8 cellular contexts compared by ENCODE assay signal in the genomic region with DNA sequence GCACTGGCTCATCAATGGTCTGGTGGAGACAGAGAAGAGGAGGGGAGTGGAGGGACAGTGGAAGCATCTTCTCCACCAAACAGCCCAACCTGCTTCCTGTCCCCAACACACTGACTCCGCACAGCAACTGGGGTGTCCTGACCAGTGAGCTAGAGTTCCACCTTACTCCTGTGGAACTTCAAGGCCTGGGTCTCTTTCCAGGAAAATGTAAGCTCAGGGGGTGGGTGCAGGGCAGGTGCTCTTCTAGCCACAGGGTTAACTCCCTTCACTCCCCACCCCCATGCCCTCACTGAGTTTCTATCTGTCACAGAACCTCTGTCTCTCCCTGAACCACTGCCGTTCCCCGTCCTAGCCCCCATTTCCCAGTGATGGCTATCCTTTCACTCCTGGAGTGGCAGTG. TPM values are rescaled to one million over a fixed set of nuclear protein-coding genes. Genes with fewer than 3 reads are reported as not detected.
DNase-seq lines count a peak whose midpoint lies in the region; ATAC-seq and TF ChIP-seq lines count a peak whose summit lies in the region.

No MANE protein-coding gene starts in this region.

- H3K4me3 ChIP-seq in right lobe of liver (peak overlapping the region; percentile 49 to 90 (median 71)), upper lobe of left lung (peak overlapping the region; percentile 71 to 85 (median 76))

- no peak for TF ChIP-seq CTCF in right lobe of liver (IDR thresholded peaks at IDR 0.05)
- no peak for TF ChIP-seq CTCF in upper lobe of left lung (IDR thresholded peaks at IDR 0.05)

- no peaks in the 10 kb centered on the region for H3K9me3 ChIP-seq in right lobe of liver
- H3K9me3 ChIP-seq in upper lobe of left lung = no peaks in the 10 kb centered on the region

- no peak for TF ChIP-seq EP300 in upper lobe of left lung (IDR thresholded peaks at IDR 0.05)

- H3K27me3 Mint-ChIP-seq in activated naive CD4-positive, alpha-beta T cell treated with anti-CD3 and anti-CD28 coated beads, Interleukin-2, amount 10 ng/mL, durations not matched to agents 7 days and 5 days = peaks cover 27% of the 10 kb centered on the region
- no peaks in the 10 kb centered on the region for H3K27me3 Mint-ChIP-seq in activated naive CD8-positive, alpha-beta T cell treated with anti-CD3 and anti-CD28 coated beads for 36 hours

- peaks cover 16% of the 10 kb centered on the region for H3K36me3 Mint-ChIP-seq in activated naive CD4-positive, alpha-beta T cell treated with anti-CD3 and anti-CD28 coated beads, Interleukin-2, amount 10 ng/mL, durations not matched to agents 7 days and 5 days
- H3K36me3 Mint-ChIP-seq in activated naive CD8-positive, alpha-beta T cell treated with anti-CD3 and anti-CD28 coated beads for 36 hours = peaks cover 2% of the 10 kb centered on the region

- peak overlapping the region; percentile 91 for H3K4me3 Mint-ChIP-seq in activated naive CD4-positive, alpha-beta T cell treated with anti-CD3 and anti-CD28 coated beads, Interleukin-2, amount 10 ng/mL, durations not matched to agents 7 days and 5 days
- H3K4me3 Mint-ChIP-seq in activated naive CD8-positive, alpha-beta T cell treated with anti-CD3 and anti-CD28 coated beads for 36 hours = peak overlapping the region; percentile 84

- CTCF ChIA-PET in activated naive CD4-positive, alpha-beta T cell treated with anti-CD3 and anti-CD28 coated beads, Interleukin-2, amount 10 ng/mL, durations not matched to agents 7 days and 5 days (lab: Charles Lee) = interaction anchor here (0.7 to 3.4 kb wide), 3 partner anchors 11 to 169 kb away, joined by 3 to 22 read pairs (median 3); a partner anchor contains a TSS

- H3K4me1 ChIP-seq in right lobe of liver (peaks cover 0 to 22% (median 4%) of the 10 kb centered on the region in 4 donors), upper lobe of left lung (peaks cover 44 to 63% (median 49%) of the 10 kb centered on the region in 4 donors)

- no peaks in the 10 kb centered on the region for H3K27me3 ChIP-seq in right lobe of liver
- H3K27me3 ChIP-seq in upper lobe of left lung = no peaks in the 10 kb centered on the region

- TF ChIP-seq POLR2A in right lobe of liver (IDR thresholded peaks at IDR 0.05) (no peak), upper lobe of left lung (IDR thresholded peaks at IDR 0.05) (no peak)

- ATAC-seq in right lobe of liver (no peak), upper lobe of left lung (ENCODE audit: low FRiP score in 2 of 2) (no peak)

- peaks cover 0 to 2% (median 0%) of the 10 kb centered on the region in 4 donors for H3K36me3 ChIP-seq in right lobe of liver
- H3K36me3 ChIP-seq in upper lobe of left lung = peaks cover 0 to 19% (median 6%) of the 10 kb centered on the region in 4 donors

- intact Hi-C loops in right lobe of liver (cut with DNase I) = no loop called here

- H3K9me3 Mint-ChIP-seq in activated naive CD4-positive, alpha-beta T cell treated with anti-CD3 and anti-CD28 coated beads, Interleukin-2, amount 10 ng/mL, durations not matched to agents 7 days and 5 days = no peaks in the 10 kb centered on the region
- H3K9me3 Mint-ChIP-seq in activated naive CD8-positive, alpha-beta T cell treated with anti-CD3 and anti-CD28 coated beads for 36 hours = no peaks in the 10 kb centered on the region

- peak overlapping the region; percentile 83 for H3K27ac Mint-ChIP-seq in activated naive CD4-positive, alpha-beta T cell treated with anti-CD3 and anti-CD28 coated beads, Interleukin-2, amount 10 ng/mL, durations not matched to agents 7 days and 5 days
- H3K27ac Mint-ChIP-seq in activated naive CD8-positive, alpha-beta T cell treated with anti-CD3 and anti-CD28 coated beads for 36 hours = peak overlapping the region; percentile 88

- 50% methylated on average over 2 of the region's 3 CpGs for WGBS in right lobe of liver (ENCODE audit: insufficient coverage, low coverage, low lambda C conversion rate, missing lambda C conversion rate)
- WGBS in upper lobe of left lung, 2 donors = 36 to 60% methylated on average over 3 of the region's 3 CpGs

- DNase-seq in activated naive CD4-positive, alpha-beta T cell treated with anti-CD3 and anti-CD28 coated beads, Interleukin-2, amount 10 ng/mL, durations not matched to agents 7 days and 5 days = peak; percentile 34
- no peak for DNase-seq in activated naive CD4-positive, alpha-beta T cell treated with Interleukin-2 at 50 U/mL for 16 hours
- peak; percentile 23 for DNase-seq in activated naive CD8-positive, alpha-beta T cell treated with anti-CD3 and anti-CD28 coated beads for 36 hours
- DNase-seq in right lobe of liver (peak in 1 of 3 donors; percentile 47), upper lobe of left lung (no peak), germinal center (ENCODE audit: low spot score) (no peak), Kasumi-1 (lab: John Stamatoyannopoulos, UW) (no peak), NCI-H345 treated with DMSO at 0.1 percent for 48 hours (lab: John Stamatoyannopoulos, UW; ENCODE audit: unreplicated experiment) (no peak)

- H3K27ac ChIP-seq in right lobe of liver = peak overlapping the region; percentile 66 to 82 (median 78)
- H3K27ac ChIP-seq in upper lobe of left lung = peak overlapping the region; percentile 87 to 93 (median 92)

- peaks cover 64% of the 10 kb centered on the region for H3K4me1 Mint-ChIP-seq in activated naive CD4-positive, alpha-beta T cell treated with anti-CD3 and anti-CD28 coated beads, Interleukin-2, amount 10 ng/mL, durations not matched to agents 7 days and 5 days
- peaks cover 34% of the 10 kb centered on the region for H3K4me1 Mint-ChIP-seq in activated naive CD8-positive, alpha-beta T cell treated with anti-CD3 and anti-CD28 coated beads for 36 hours

RNA-seq across cellular contexts. Expression of a gene that starts 0.9 kb away (rescaled TPM):
- total RNA-seq in activated naive CD8-positive, alpha-beta T cell treated with anti-CD3 and anti-CD28 coated beads for 36 hours = 1 to 10 TPM; 8.7 TPM
- total RNA-seq in right lobe of liver (1 to 10 TPM; 2.6 to 6.3 (median 5.7) TPM), upper lobe of left lung (10 to 100 TPM; 15.1 to 33.3 (median 22.2) TPM)

RNA-seq across cellular contexts. Expression of a gene that starts 11.7 kb away (rescaled TPM):
- total RNA-seq in activated naive CD8-positive, alpha-beta T cell treated with anti-CD3 and anti-CD28 coated beads for 36 hours = 10 to 100 TPM; 23.0 to 23.4 TPM
- total RNA-seq in right lobe of liver (10 to 100 TPM; 17.5 to 27.2 (median 20.8) TPM), upper lobe of left lung (100 to 1,000 TPM in 1 of 6 donors, 10 to 100 TPM in 5; 45.7 to 174 (median 62.2) TPM)

RNA-seq across cellular contexts. Expression of a gene that starts 52.4 kb away (rescaled TPM):
- total RNA-seq in activated naive CD8-positive, alpha-beta T cell treated with anti-CD3 and anti-CD28 coated beads for 36 hours = 10 to 100 TPM; 45.0 to 46.6 TPM
- total RNA-seq in right lobe of liver (10 to 100 TPM; 34.9 to 57.1 (median 42.1) TPM), upper lobe of left lung (10 to 100 TPM; 26.2 to 39.6 (median 34.3) TPM)

RNA-seq across cellular contexts. Expression of a gene that starts 55.9 kb away (rescaled TPM):
- total RNA-seq in activated naive CD8-positive, alpha-beta T cell treated with anti-CD3 and anti-CD28 coated beads for 36 hours = not detected
- total RNA-seq in right lobe of liver = not detected
- total RNA-seq in upper lobe of left lung = not detected

Comparison
In these comparisons a context has a peak if more than half of its experiments do, and no peak if none do; other contexts are left out.
1. DNase-seq: peak in activated naive CD4-positive, alpha-beta T cell treated with anti-CD3 and anti-CD28 coated beads, Interleukin-2, amount 10 ng/mL, durations not matched to agents 7 days and 5 days (single experiment) and activated naive CD8-positive, alpha-beta T cell treated with anti-CD3 and anti-CD28 coated beads for 36 hours (single experiment); none in activated naive CD4-positive, alpha-beta T cell treated with Interleukin-2 at 50 U/mL for 16 hours (single experiment), upper lobe of left lung (0 of 2), germinal center (single experiment), Kasumi-1 (0 of 2) and NCI-H345 treated with DMSO at 0.1 percent for 48 hours (single experiment).